ENCODE assay signal across 26 cellular contexts in the genomic region with DNA sequence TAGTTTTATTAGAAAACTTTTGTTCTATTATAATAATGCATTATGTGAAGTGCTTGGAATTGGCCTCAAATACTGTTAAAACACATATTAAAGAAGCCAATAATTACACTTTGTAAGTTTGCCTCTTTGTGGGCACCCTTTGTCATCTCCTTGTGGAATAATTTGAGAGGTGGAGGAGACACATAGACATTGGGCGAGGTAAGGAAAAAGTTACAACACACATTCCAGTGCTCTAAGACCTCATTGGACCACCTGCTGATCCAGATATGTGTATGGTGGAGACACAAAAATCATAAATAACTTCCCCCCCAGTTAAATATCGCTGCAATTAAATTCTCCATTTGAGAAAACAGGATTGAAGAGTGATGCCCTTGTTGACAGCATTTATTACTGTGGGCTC.
"Had no signal": no experiment of that assay in that cellular context is flagged by ENCODE, and none has a peak within 500 bp of the region (broad histone marks: within the 10 kb centered on the region; RNA-seq: fewer than 3 reads in every experiment).

No MANE protein-coding gene starts in this region.

- H3K4me3 Mint-ChIP-seq: immature natural killer cell; mesothelial cell of epicardium; naive B cell; natural killer cell treated with Interleukin-12 subunit alpha and Interleukin-12 subunit beta and Interleukin-15 and Interleukin-18, amount 100 ng/mL, for 72 hours; stimulated activated naive B cell treated with anti-CD40 and anti-IgM and Interleukin-4, amounts not matched to agents 10 μg/mL and 1 μg/mL and 100 μg/mL, for 72 hours; stimulated activated naive CD8-positive, alpha-beta T cell treated with anti-CD3 and anti-CD28 coated beads, Interleukin-15, Interleukin-2, amounts not matched to agents 100 ng/mL and 50 ng/mL, for 24 hours had no signal

- H3K27me3 Mint-ChIP-seq: naive B cell; natural killer cell treated with Interleukin-12 subunit alpha and Interleukin-12 subunit beta and Interleukin-15 and Interleukin-18, amount 100 ng/mL, for 72 hours; stimulated activated naive B cell treated with anti-CD40 and anti-IgM and Interleukin-4, amounts not matched to agents 10 μg/mL and 1 μg/mL and 100 μg/mL, for 72 hours; stimulated activated naive CD8-positive, alpha-beta T cell treated with anti-CD3 and anti-CD28 coated beads, Interleukin-15, Interleukin-2, amounts not matched to agents 100 ng/mL and 50 ng/mL, for 24 hours had no signal

- H3K4me3 ChIP-seq: left lung, lower lobe of right lung, right atrium auricular region, right lobe of liver, smooth muscle cell, suprapubic skin, transverse colon, upper lobe of left lung, vagina had no signal

- H3K36me3 ChIP-seq: left lung, lower lobe of right lung, right atrium auricular region, right lobe of liver, suprapubic skin, transverse colon, upper lobe of left lung, vagina had no signal

- H3K4me1 Mint-ChIP-seq: immature natural killer cell; naive B cell; stimulated activated naive B cell treated with anti-CD40 and anti-IgM and Interleukin-4, amounts not matched to agents 10 μg/mL and 1 μg/mL and 100 μg/mL, for 72 hours had no signal

- H3K9ac ChIP-seq: parathyroid adenoma had no signal

- H3K27me3 ChIP-seq: left lung, right atrium auricular region, right lobe of liver, suprapubic skin, transverse colon, upper lobe of left lung, vagina had no signal

- H3K4me2 ChIP-seq: smooth muscle cell had no signal

- H3K79me2 ChIP-seq: parathyroid adenoma had no signal

- H3K36me3 Mint-ChIP-seq: immature natural killer cell; naive B cell; stimulated activated naive B cell treated with anti-CD40 and anti-IgM and Interleukin-4, amounts not matched to agents 10 μg/mL and 1 μg/mL and 100 μg/mL, for 72 hours had no signal

- DNase-seq: hypothalamus; immature natural killer cell; kidney; left colon; left lung; lower lobe of right lung; mammary epithelial cell; mesenchymal stem cell; naive B cell; nucleus accumbens; right lobe of liver; stimulated activated CD4-positive, alpha-beta T cell treated with anti-CD3 and anti-CD28 coated beads, Interleukin-12 subunit alpha, Interleukin-12 subunit beta, amount 100 ng/mL, for 4 hours; stimulated activated CD4-positive, alpha-beta T cell treated with anti-CD3 and anti-CD28 coated beads, Interleukin-15, amount 100 ng/mL, for 24 hours; stimulated activated CD4-positive, alpha-beta T cell treated with anti-CD3 and anti-CD28 coated beads, Interleukin-2, amount 100 ng/mL, for 24 hours; stimulated activated CD4-positive, alpha-beta T cell treated with anti-CD3 and anti-CD28 coated beads, Interleukin-4, amount 100 ng/mL, for 1 hour; stimulated activated naive B cell treated with anti-CD40 and anti-IgM and Interleukin-4, amounts not matched to agents 10 μg/mL and 1 μg/mL and 100 μg/mL, for 72 hours; transverse colon; upper lobe of left lung had no signal

- H3K9me3 ChIP-seq: lower lobe of right lung, right atrium auricular region, right lobe of liver, suprapubic skin, transverse colon, upper lobe of left lung, vagina had no signal

- H3K4me1 ChIP-seq: left lung, lower lobe of right lung, parathyroid adenoma, right atrium auricular region, right lobe of liver, suprapubic skin, transverse colon, upper lobe of left lung, vagina had no signal

- H3K27ac Mint-ChIP-seq: immature natural killer cell; mesothelial cell of epicardium; naive B cell; natural killer cell treated with Interleukin-12 subunit alpha and Interleukin-12 subunit beta and Interleukin-15 and Interleukin-18, amount 100 ng/mL, for 72 hours; stimulated activated naive B cell treated with anti-CD40 and anti-IgM and Interleukin-4, amounts not matched to agents 10 μg/mL and 1 μg/mL and 100 μg/mL, for 72 hours; stimulated activated naive CD8-positive, alpha-beta T cell treated with anti-CD3 and anti-CD28 coated beads, Interleukin-15, Interleukin-2, amounts not matched to agents 100 ng/mL and 50 ng/mL, for 24 hours had no signal

- H3K27ac ChIP-seq: left lung, lower lobe of right lung, parathyroid adenoma, right atrium auricular region, right lobe of liver, suprapubic skin, transverse colon, upper lobe of left lung, vagina had no signal
